In genomic region chrX:17521871-17522693, GRCh38 we compare ENCODE assay signal across 10 cellular contexts.
DNase-seq lines count a peak whose midpoint lies in the region; ATAC-seq lines count a peak whose summit lies in the region.
"Had no signal": no experiment of that assay in that cellular context is flagged by ENCODE, and none has a peak within 500 bp of the region (broad histone marks: within the 10 kb centered on the region; RNA-seq: fewer than 3 reads in every experiment).

No MANE protein-coding gene starts in this region.

- CTCF ChIA-PET in activated naive CD4-positive, alpha-beta T cell treated with anti-CD3 and anti-CD28 coated beads for 36 hours (lab: Charles Lee): no interaction called here

- peaks cover 42% of the 10 kb centered on the region for H3K4me1 ChIP-seq in HUES6 (ENCODE audit: control insufficient read depth, insufficient read depth, low read length)
- no peaks in the 10 kb centered on the region for H3K4me1 ChIP-seq in effector memory CD4-positive, alpha-beta T cell (ENCODE audit: control insufficient read depth, insufficient read depth, low read length, poor library complexity, severe bottlenecking)

- H3K9me3 Mint-ChIP-seq in activated naive CD4-positive, alpha-beta T cell treated with anti-CD3 and anti-CD28 coated beads for 36 hours: no peaks in the 10 kb centered on the region
- H3K9me3 Mint-ChIP-seq: activated T-helper 1 cell treated with anti-CD3 and anti-CD28 coated beads, Interleukin-12 subunit alpha, Interleukin-12 subunit beta, Interleukin-2, Interleukin-4 antibody, amounts not matched to agents 30 ng/mL and 10 ng/mL and 1 ng/mL, durations not matched to agents 14 hours and 24 hours and 36 hours had no signal

- DNase-seq in DMS 273 (lab: John Stamatoyannopoulos, UW; ENCODE audit: unreplicated experiment): peak; percentile 64
- no peak for DNase-seq in DMS 273 treated with DMSO at 0.1 percent for 48 hours (lab: John Stamatoyannopoulos, UW)
- DNase-seq in SW480 (ENCODE audit: low spot score): peak; percentile 62
- peak in 1 of 2 donors; percentile 42 for DNase-seq in left colon
- no peak for DNase-seq in effector memory CD4-positive, alpha-beta T cell
- DNase-seq in activated naive CD4-positive, alpha-beta T cell treated with anti-CD3 and anti-CD28 coated beads for 36 hours: no peak

- no peaks in the 10 kb centered on the region for H3K36me3 Mint-ChIP-seq in activated naive CD4-positive, alpha-beta T cell treated with anti-CD3 and anti-CD28 coated beads for 36 hours (ENCODE audit: low read depth)

- H3K36me3 ChIP-seq in HUES6 (ENCODE audit: control insufficient read depth, insufficient read depth, low read length): no peaks in the 10 kb centered on the region
- H3K36me3 ChIP-seq in effector memory CD4-positive, alpha-beta T cell (ENCODE audit: control insufficient read depth, insufficient read depth, low read length): no peaks in the 10 kb centered on the region

- intact Hi-C loops in left colon (cut with DNase I, micrococcal nuclease): no loop called here
- intact Hi-C loops in activated naive CD4-positive, alpha-beta T cell treated with anti-CD3 and anti-CD28 coated beads for 36 hours (cut with micrococcal nuclease): no loop called here

- H3K27ac ChIP-seq in HUES6 (ENCODE audit: low read depth, low read length): no peak overlapping the region
- H3K27ac ChIP-seq in effector memory CD4-positive, alpha-beta T cell (ENCODE audit: insufficient read depth, low read length, poor library complexity, severe bottlenecking): no peak overlapping the region
- H3K27ac ChIP-seq: 22Rv1 had no signal

- no peaks in the 10 kb centered on the region for H3K4me1 Mint-ChIP-seq in activated naive CD4-positive, alpha-beta T cell treated with anti-CD3 and anti-CD28 coated beads for 36 hours (ENCODE audit: low read depth)

- no peak overlapping the region for H3K4me3 Mint-ChIP-seq in activated naive CD4-positive, alpha-beta T cell treated with anti-CD3 and anti-CD28 coated beads for 36 hours
- H3K4me3 Mint-ChIP-seq: activated T-helper 1 cell treated with anti-CD3 and anti-CD28 coated beads, Interleukin-12 subunit alpha, Interleukin-12 subunit beta, Interleukin-2, Interleukin-4 antibody, amounts not matched to agents 30 ng/mL and 10 ng/mL and 1 ng/mL, durations not matched to agents 14 hours and 24 hours and 36 hours had no signal

- no peak overlapping the region for H3K27ac Mint-ChIP-seq in activated naive CD4-positive, alpha-beta T cell treated with anti-CD3 and anti-CD28 coated beads for 36 hours
- H3K27ac Mint-ChIP-seq: activated T-helper 1 cell treated with anti-CD3 and anti-CD28 coated beads, Interleukin-12 subunit alpha, Interleukin-12 subunit beta, Interleukin-2, Interleukin-4 antibody, amounts not matched to agents 30 ng/mL and 10 ng/mL and 1 ng/mL, durations not matched to agents 14 hours and 24 hours and 36 hours had no signal

- peaks cover 3% of the 10 kb centered on the region; the same call in 1 of the 2 replicates for H3K9me3 ChIP-seq in HUES6 (ENCODE audit: control insufficient read depth, insufficient read depth, low read depth, low read length)
- no peaks in the 10 kb centered on the region for H3K9me3 ChIP-seq in effector memory CD4-positive, alpha-beta T cell (ENCODE audit: control insufficient read depth, low read length)

- ATAC-seq in left colon (peak; percentile 75), GM19455 (IDR thresholded peaks at IDR 0.05; ENCODE audit: unreplicated experiment) (no peak)

- H3K27me3 Mint-ChIP-seq in activated naive CD4-positive, alpha-beta T cell treated with anti-CD3 and anti-CD28 coated beads for 36 hours (ENCODE audit: low read depth): no peaks in the 10 kb centered on the region

- H3K9ac ChIP-seq in HUES6 (ENCODE audit: low read length): no peak overlapping the region

- peak overlapping the region; percentile 16; the same call in 1 of the 2 replicates for H3K4me3 ChIP-seq in HUES6 (ENCODE audit: low read depth, low read length)
- no peak overlapping the region for H3K4me3 ChIP-seq in effector memory CD4-positive, alpha-beta T cell (ENCODE audit: insufficient read depth, low read depth, low read length, poor library complexity, severe bottlenecking)

- no peaks in the 10 kb centered on the region; the same call in 1 of the 2 replicates for H3K27me3 ChIP-seq in HUES6 (ENCODE audit: control insufficient read depth, insufficient read depth, low read length)
- no peaks in the 10 kb centered on the region for H3K27me3 ChIP-seq in effector memory CD4-positive, alpha-beta T cell (replicated peaks; ENCODE audit: control insufficient read depth, insufficient read depth, low read length, poor library complexity, severe bottlenecking)

Comparison
In these comparisons a context has a peak if more than half of its experiments do, and no peak if none do; other contexts are left out.
1. DNase-seq: peak in DMS 273 (single experiment) and SW480 (single experiment); none in DMS 273 treated with DMSO at 0.1 percent for 48 hours (single experiment), effector memory CD4-positive, alpha-beta T cell (0 of 3) and activated naive CD4-positive, alpha-beta T cell treated with anti-CD3 and anti-CD28 coated beads for 36 hours (single experiment).